Comparison of ENCODE assay signal across 8 cellular contexts in genomic region chr9:136943291-136944093, GRCh38. TPM values are rescaled to one million over a fixed set of nuclear protein-coding genes. Genes with fewer than 3 reads are reported as not detected.
DNase-seq lines count a peak whose midpoint lies in the region; ATAC-seq and TF ChIP-seq lines count a peak whose summit lies in the region.

No MANE protein-coding gene starts in this region.

- WGBS in esophagus muscularis mucosa = 76% methylated on average over 10 of the region's 51 CpGs

- H3K27ac ChIP-seq in esophagus muscularis mucosa (replicated peaks in 1 of 4) (peak overlapping the region; percentile 82 to 95 (median 94)), neutrophil (peak overlapping the region; percentile 94)

- peaks cover 12% of the 10 kb centered on the region for H3K4me1 Mint-ChIP-seq in WTC11

- no peaks in the 10 kb centered on the region for H3K27me3 Mint-ChIP-seq in WTC11 (ENCODE audit: low read depth)

- H3K4me3 Mint-ChIP-seq in WTC11 = peak overlapping the region; percentile 67

- H3K36me3 ChIP-seq in BE2C = peaks cover 36% of the 10 kb centered on the region
- H3K36me3 ChIP-seq in esophagus muscularis mucosa = peaks cover 30 to 46% (median 44%) of the 10 kb centered on the region in 4 donors
- H3K36me3 ChIP-seq in neutrophil = peaks cover 43% of the 10 kb centered on the region

- H3K27ac Mint-ChIP-seq in WTC11 = no peak overlapping the region

- H3K9me3 Mint-ChIP-seq in WTC11 = no peaks in the 10 kb centered on the region

- intact Hi-C loops in esophagus muscularis mucosa (cut with DNase I) = no loop called here

- CTCF ChIA-PET in WTC11 (lab: Charles Lee) = interaction anchor here (0.6 to 8.7 kb wide), 14 partner anchors 10 to 216 kb away, joined by 3 to 151 read pairs (median 4); partner anchors contain the start of genes ABCA2, AJM1, LCN8 and NPDC1

- POLR2A ChIA-PET in WTC11 (lab: Charles Lee) = no interaction called here

- TF ChIP-seq CTCF in BE2C (IDR thresholded peaks at IDR 0.05; ENCODE audit: low read depth, low read length) = no peak
- no peak for TF ChIP-seq CTCF in WTC11 (IDR thresholded peaks at IDR 0.05)
- no peak for TF ChIP-seq CTCF in esophagus muscularis mucosa (IDR thresholded peaks at IDR 0.05)
- TF ChIP-seq CTCF in neutrophil (IDR thresholded peaks at IDR 0.05) = no peak

- peak; percentile 14 for ATAC-seq in GM18907 (IDR thresholded peaks at IDR 0.05; ENCODE audit: unreplicated experiment)
- peak; percentile 22 for ATAC-seq in HG03354 (IDR thresholded peaks at IDR 0.05; ENCODE audit: poor library complexity, severe bottlenecking, unreplicated experiment)
- peak; percentile 2; the same call in 1 of the 2 replicates for ATAC-seq in WTC11

- no peaks in the 10 kb centered on the region for H3K9me3 ChIP-seq in BE2C
- no peaks in the 10 kb centered on the region for H3K9me3 ChIP-seq in esophagus muscularis mucosa
- H3K9me3 ChIP-seq in neutrophil = no peaks in the 10 kb centered on the region

- H3K4me1 ChIP-seq in BE2C (no peaks in the 10 kb centered on the region), esophagus muscularis mucosa (peaks cover 32 to 44% (median 34%) of the 10 kb centered on the region in 4 donors), neutrophil (ENCODE audit: control insufficient read depth in 1 of 2, insufficient read depth in 1 of 2, low read depth in 1 of 2, low read length in 1 of 2) (peaks cover 17 to 18% of the 10 kb centered on the region in 2 experiments)

- DNase-seq in BE2C (peak; percentile 61), WTC11 (ENCODE audit: low spot score) (peak; percentile 49), esophagus muscularis mucosa (ENCODE audit: extremely low spot score) (no peak), pons (ENCODE audit: low spot score) (no peak), NCI-H774 (lab: John Stamatoyannopoulos, UW) (no peak)

- H3K4me3 ChIP-seq in BE2C (ENCODE audit: low read depth, low read length) = peak overlapping the region; percentile 79
- peak overlapping the region; percentile 69 to 99 (median 94) for H3K4me3 ChIP-seq in esophagus muscularis mucosa
- H3K4me3 ChIP-seq in neutrophil (ENCODE audit: low read depth in 1 of 2, low read length in 1 of 2) = peak overlapping the region; percentile 78 to 83

- no peak for TF ChIP-seq POLR2A in esophagus muscularis mucosa (IDR thresholded peaks at IDR 0.05; ENCODE audit: low read depth)

- peaks cover 7% of the 10 kb centered on the region; the same call in 1 of the 2 replicates for H3K36me3 Mint-ChIP-seq in WTC11

- TF ChIP-seq EP300 in esophagus muscularis mucosa (IDR thresholded peaks at IDR 0.05) = no peak

- H3K27me3 ChIP-seq in BE2C (no peaks in the 10 kb centered on the region), esophagus muscularis mucosa (peaks cover 0 to 3% (median 0%) of the 10 kb centered on the region in 4 donors), neutrophil (no peaks in the 10 kb centered on the region)

TF ChIP-seq in WTC11, 78 proteins besides CTCF, POLR2A, EP300 and RAD21 (continues in another document):
- TF ChIP-seq, protein P1, sequence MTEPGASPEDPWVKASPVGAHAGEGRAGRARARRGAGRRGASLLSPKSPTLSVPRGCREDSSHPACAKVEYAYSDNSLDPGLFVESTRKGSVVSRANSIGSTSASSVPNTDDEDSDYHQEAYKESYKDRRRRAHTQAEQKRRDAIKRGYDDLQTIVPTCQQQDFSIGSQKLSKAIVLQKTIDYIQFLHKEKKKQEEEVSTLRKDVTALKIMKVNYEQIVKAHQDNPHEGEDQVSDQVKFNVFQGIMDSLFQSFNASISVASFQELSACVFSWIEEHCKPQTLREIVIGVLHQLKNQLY (CRISPR knock-in tag; IDR thresholded peaks at IDR 0.05) = no peak
- no peak for TF ChIP-seq NFYB (CRISPR knock-in tag; conservative IDR thresholded peaks at IDR 0.05; ENCODE audit: low read depth)
- no peak for TF ChIP-seq ATF3 (CRISPR knock-in tag; conservative IDR thresholded peaks at IDR 0.05)
- 0 out of 2 replicates have a peak, but pooled peaks have one; percentile 42 for TF ChIP-seq TEAD1 (CRISPR knock-in tag; IDR thresholded peaks at IDR 0.05)
- no peak for TF ChIP-seq HMGA2 (CRISPR knock-in tag; IDR thresholded peaks at IDR 0.05)
- TF ChIP-seq ELF4 (CRISPR knock-in tag; IDR thresholded peaks at IDR 0.05; ENCODE audit: low read depth) = no peak
- 0 out of 2 replicates have a peak, but pooled peaks have one; percentile 23 for TF ChIP-seq NFATC4 (CRISPR knock-in tag; IDR thresholded peaks at IDR 0.05)
- TF ChIP-seq ZNF219 (CRISPR knock-in tag; IDR thresholded peaks at IDR 0.05; ENCODE audit: borderline replicate concordance) = no peak
- TF ChIP-seq SOX15 (CRISPR knock-in tag; IDR thresholded peaks at IDR 0.05) = no peak
- TF ChIP-seq, protein P2, sequence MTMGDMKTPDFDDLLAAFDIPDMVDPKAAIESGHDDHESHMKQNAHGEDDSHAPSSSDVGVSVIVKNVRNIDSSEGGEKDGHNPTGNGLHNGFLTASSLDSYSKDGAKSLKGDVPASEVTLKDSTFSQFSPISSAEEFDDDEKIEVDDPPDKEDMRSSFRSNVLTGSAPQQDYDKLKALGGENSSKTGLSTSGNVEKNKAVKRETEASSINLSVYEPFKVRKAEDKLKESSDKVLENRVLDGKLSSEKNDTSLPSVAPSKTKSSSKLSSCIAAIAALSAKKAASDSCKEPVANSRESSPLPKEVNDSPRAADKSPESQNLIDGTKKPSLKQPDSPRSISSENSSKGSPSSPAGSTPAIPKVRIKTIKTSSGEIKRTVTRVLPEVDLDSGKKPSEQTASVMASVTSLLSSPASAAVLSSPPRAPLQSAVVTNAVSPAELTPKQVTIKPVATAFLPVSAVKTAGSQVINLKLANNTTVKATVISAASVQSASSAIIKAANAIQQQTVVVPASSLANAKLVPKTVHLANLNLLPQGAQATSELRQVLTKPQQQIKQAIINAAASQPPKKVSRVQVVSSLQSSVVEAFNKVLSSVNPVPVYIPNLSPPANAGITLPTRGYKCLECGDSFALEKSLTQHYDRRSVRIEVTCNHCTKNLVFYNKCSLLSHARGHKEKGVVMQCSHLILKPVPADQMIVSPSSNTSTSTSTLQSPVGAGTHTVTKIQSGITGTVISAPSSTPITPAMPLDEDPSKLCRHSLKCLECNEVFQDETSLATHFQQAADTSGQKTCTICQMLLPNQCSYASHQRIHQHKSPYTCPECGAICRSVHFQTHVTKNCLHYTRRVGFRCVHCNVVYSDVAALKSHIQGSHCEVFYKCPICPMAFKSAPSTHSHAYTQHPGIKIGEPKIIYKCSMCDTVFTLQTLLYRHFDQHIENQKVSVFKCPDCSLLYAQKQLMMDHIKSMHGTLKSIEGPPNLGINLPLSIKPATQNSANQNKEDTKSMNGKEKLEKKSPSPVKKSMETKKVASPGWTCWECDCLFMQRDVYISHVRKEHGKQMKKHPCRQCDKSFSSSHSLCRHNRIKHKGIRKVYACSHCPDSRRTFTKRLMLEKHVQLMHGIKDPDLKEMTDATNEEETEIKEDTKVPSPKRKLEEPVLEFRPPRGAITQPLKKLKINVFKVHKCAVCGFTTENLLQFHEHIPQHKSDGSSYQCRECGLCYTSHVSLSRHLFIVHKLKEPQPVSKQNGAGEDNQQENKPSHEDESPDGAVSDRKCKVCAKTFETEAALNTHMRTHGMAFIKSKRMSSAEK (CRISPR knock-in tag; IDR thresholded peaks at IDR 0.05; ENCODE audit: borderline replicate concordance) = no peak
- TF ChIP-seq USF1 (CRISPR knock-in tag; IDR thresholded peaks at IDR 0.05) = 0 out of 2 replicates have a peak, but pooled peaks have one; percentile 14

RNA-seq across cellular contexts. Expression of gene FBXW5, which starts 1.0 kb away (rescaled TPM):
- polyA plus RNA-seq in BE2C (2012; ENCODE audit: insufficient read depth, insufficient read length, low read depth) = 258 TPM
- total RNA-seq in WTC11 (2021) (58.2 to 70.5 TPM (median 63.9 TPM) in 3 replicates), esophagus muscularis mucosa (100 to 1,000 TPM; 238 to 303 (median 267) TPM)

RNA-seq across cellular contexts. Expression of gene C8G, which starts 1.6 kb away (rescaled TPM):
- 11.2 TPM for polyA plus RNA-seq in BE2C (2012; ENCODE audit: insufficient read depth, insufficient read length, low read depth)
- total RNA-seq in WTC11 (2021) (0.85 to 1.7 TPM (median 1.5 TPM) in 3 replicates), esophagus muscularis mucosa (not detected)

RNA-seq across cellular contexts. Expression of gene LCN12, which starts 8.6 kb away (rescaled TPM):
- 3.2 TPM for polyA plus RNA-seq in BE2C (2012; ENCODE audit: insufficient read depth, insufficient read length, low read depth)
- total RNA-seq in WTC11 (2021) (1.9 to 4.7 TPM (median 3.4 TPM) in 3 replicates), esophagus muscularis mucosa (not detected)

RNA-seq across cellular contexts. Expression of gene PTGDS, which starts 33.8 kb away (rescaled TPM):
- polyA plus RNA-seq in BE2C (2012; ENCODE audit: insufficient read depth, insufficient read length, low read depth) = 1.5 TPM
- total RNA-seq in WTC11 (2021) = 2.2 to 4.0 TPM (median 2.9 TPM) in 3 replicates
- total RNA-seq in esophagus muscularis mucosa = 10 to 100 TPM; 10.4 to 77.9 (median 51.6) TPM

RNA-seq across cellular contexts. Expression of gene LCNL1, which starts 39.3 kb away (rescaled TPM):
- polyA plus RNA-seq in BE2C (2012; ENCODE audit: insufficient read depth, insufficient read length, low read depth) = not detected
- 0.27 to 0.50 TPM (median 0.34 TPM) in 3 replicates for total RNA-seq in WTC11 (2021)
- under 1 TPM in 3 of 4 donors, not detected in 1; 0.11 to 0.42 (median 0.39) TPM for total RNA-seq in esophagus muscularis mucosa

Comparison
In these comparisons a context has a peak if more than half of its experiments do, and no peak if none do; other contexts are left out.
1. DNase-seq: peak in BE2C (single experiment) and WTC11 (single experiment); none in esophagus muscularis mucosa (single experiment), pons (single experiment) and NCI-H774 (single experiment).
2. Peak in every context shown above with its lines, with median percentiles within 50 percentile points of each other: H3K4me3 ChIP-seq and ATAC-seq.